13 cellular contexts compared by ENCODE assay signal in genomic region chr20:36908603-36909002, GRCh38. TPM values are rescaled to one million over a fixed set of nuclear protein-coding genes. Genes with fewer than 3 reads are reported as not detected.
"Had no signal": no experiment of that assay in that cellular context is flagged by ENCODE, and none has a peak within 500 bp of the region (broad histone marks: within the 10 kb centered on the region; RNA-seq: fewer than 3 reads in every experiment).

No MANE protein-coding gene starts in this region.

- H3K9me3 Mint-ChIP-seq: activated CD4-positive, alpha-beta memory T cell treated with anti-CD3 and anti-CD28 coated beads, Interleukin-2, amount 10 ng/mL, durations not matched to agents 7 days and 5 days; activated naive CD8-positive, alpha-beta T cell treated with anti-CD3 and anti-CD28 coated beads, Interleukin-2, amount 50 U/mL, for 24 hours; activated T-helper 1 cell treated with anti-CD3 and anti-CD28 coated beads, Interleukin-12 subunit alpha, Interleukin-12 subunit beta, Interleukin-2, Interleukin-4 antibody, amounts not matched to agents 30 ng/mL and 10 ng/mL and 1 ng/mL, durations not matched to agents 14 hours and 24 hours and 36 hours; neural progenitor cell; stimulated activated naive CD8-positive, alpha-beta T cell treated with anti-CD3 and anti-CD28 coated beads, Interleukin-15, amount 100 ng/mL, for 72 hours had no signal

- H3K9ac ChIP-seq: neural progenitor cell had no signal

- H3K4me3 Mint-ChIP-seq: activated CD4-positive, alpha-beta memory T cell treated with anti-CD3 and anti-CD28 coated beads, Interleukin-2, amount 10 ng/mL, durations not matched to agents 7 days and 5 days; activated CD4-positive, alpha-beta T cell treated with anti-CD3 and anti-CD28 coated beads for 36 hours; activated naive CD8-positive, alpha-beta T cell treated with anti-CD3 and anti-CD28 coated beads, Interleukin-2, amount 50 U/mL, for 24 hours; activated T-helper 1 cell treated with anti-CD3 and anti-CD28 coated beads, Interleukin-12 subunit alpha, Interleukin-12 subunit beta, Interleukin-2, Interleukin-4 antibody, amounts not matched to agents 30 ng/mL and 10 ng/mL and 1 ng/mL, durations not matched to agents 14 hours and 24 hours and 36 hours; neural progenitor cell; stimulated activated naive CD8-positive, alpha-beta T cell treated with anti-CD3 and anti-CD28 coated beads, Interleukin-15, amount 100 ng/mL, for 72 hours had no signal

- ATAC-seq: activated CD4-positive, alpha-beta T cell treated with anti-CD3 and anti-CD28 coated beads for 36 hours; activated naive CD8-positive, alpha-beta T cell treated with anti-CD3 and anti-CD28 coated beads, Interleukin-2, amount 50 U/mL, for 24 hours; stimulated activated naive CD8-positive, alpha-beta T cell treated with anti-CD3 and anti-CD28 coated beads, Interleukin-15, amount 100 ng/mL, for 72 hours had no signal

- H3K9me3 ChIP-seq: ovary, thoracic aorta had no signal

- H3K4me2 ChIP-seq: neural progenitor cell had no signal

- H3K27me3 Mint-ChIP-seq: activated CD4-positive, alpha-beta memory T cell treated with anti-CD3 and anti-CD28 coated beads, Interleukin-2, amount 10 ng/mL, durations not matched to agents 7 days and 5 days; activated CD4-positive, alpha-beta T cell treated with anti-CD3 and anti-CD28 coated beads for 36 hours; activated naive CD8-positive, alpha-beta T cell treated with anti-CD3 and anti-CD28 coated beads, Interleukin-2, amount 50 U/mL, for 24 hours; stimulated activated naive CD8-positive, alpha-beta T cell treated with anti-CD3 and anti-CD28 coated beads, Interleukin-15, amount 100 ng/mL, for 72 hours had no signal

- H3K27ac ChIP-seq: neural progenitor cell, ovary, thoracic aorta had no signal

- H3K4me3 ChIP-seq: neural progenitor cell, ovary, thoracic aorta had no signal

- DNase-seq: activated CD4-positive, alpha-beta memory T cell treated with anti-CD3 and anti-CD28 coated beads, Interleukin-2, amount 10 ng/mL, durations not matched to agents 7 days and 5 days; activated CD4-positive, alpha-beta T cell treated with anti-CD3 and anti-CD28 coated beads for 36 hours; activated CD8-positive, alpha-beta memory T cell treated with anti-CD3 and anti-CD28 coated beads, Interleukin-2, amount 50 U/mL, for 4 hours; activated naive CD4-positive, alpha-beta T cell; activated naive CD8-positive, alpha-beta T cell treated with anti-CD3 and anti-CD28 coated beads, Interleukin-2, amount 50 U/mL, for 24 hours; hippocampal formation; ovary; stimulated activated CD4-positive, alpha-beta T cell treated with anti-CD3 and anti-CD28 coated beads, Interleukin-12 subunit alpha, Interleukin-12 subunit beta, amount 100 ng/mL, for 4 hours; stimulated activated naive CD8-positive, alpha-beta T cell treated with anti-CD3 and anti-CD28 coated beads, Interleukin-15, amount 100 ng/mL, for 72 hours had no signal

- H2AFZ ChIP-seq: neural progenitor cell had no signal

- H3K27ac Mint-ChIP-seq: activated CD4-positive, alpha-beta memory T cell treated with anti-CD3 and anti-CD28 coated beads, Interleukin-2, amount 10 ng/mL, durations not matched to agents 7 days and 5 days; activated CD4-positive, alpha-beta T cell treated with anti-CD3 and anti-CD28 coated beads for 36 hours; activated naive CD8-positive, alpha-beta T cell treated with anti-CD3 and anti-CD28 coated beads, Interleukin-2, amount 50 U/mL, for 24 hours; activated T-helper 1 cell treated with anti-CD3 and anti-CD28 coated beads, Interleukin-12 subunit alpha, Interleukin-12 subunit beta, Interleukin-2, Interleukin-4 antibody, amounts not matched to agents 30 ng/mL and 10 ng/mL and 1 ng/mL, durations not matched to agents 14 hours and 24 hours and 36 hours; neural progenitor cell; stimulated activated naive CD8-positive, alpha-beta T cell treated with anti-CD3 and anti-CD28 coated beads, Interleukin-15, amount 100 ng/mL, for 72 hours had no signal

- H3K4me1 ChIP-seq: neural progenitor cell had no signal

- H3K27me3 ChIP-seq: neural progenitor cell, ovary had no signal

- H3K36me3 ChIP-seq: ovary had no signal

RNA-seq across cellular contexts. Expression of gene TLDC2, which starts 32.7 kb away (rescaled TPM):
- total RNA-seq: activated CD4-positive, alpha-beta memory T cell treated with anti-CD3 and anti-CD28 coated beads, Interleukin-2, amount 10 ng/mL, durations not matched to agents 7 days and 5 days; activated CD4-positive, alpha-beta T cell treated with anti-CD3 and anti-CD28 coated beads for 36 hours; activated T-helper 1 cell treated with anti-CD3 and anti-CD28 coated beads, Interleukin-12 subunit alpha, Interleukin-12 subunit beta, Interleukin-2, Interleukin-4 antibody, amounts not matched to agents 30 ng/mL and 10 ng/mL and 1 ng/mL, durations not matched to agents 14 hours and 24 hours and 36 hours; astrocyte had no signal
